Comparison of ENCODE assay signal across 18 cellular contexts in genomic region chr9:113910036-113910639, GRCh38. TPM values are rescaled to one million over a fixed set of nuclear protein-coding genes. Genes with fewer than 3 reads are reported as not detected.
DNase-seq lines count a peak whose midpoint lies in the region; ATAC-seq and TF ChIP-seq lines count a peak whose summit lies in the region.
"Had no signal": no experiment of that assay in that cellular context is flagged by ENCODE, and none has a peak within 500 bp of the region (broad histone marks: within the 10 kb centered on the region; RNA-seq: fewer than 3 reads in every experiment).

No MANE protein-coding gene starts in this region.

- peak; percentile 95 for ATAC-seq in body of pancreas
- ATAC-seq in activated CD4-positive, CD25-positive, alpha-beta regulatory T cell treated with anti-CD3 and anti-CD28 coated beads, Interleukin-2, amount 50 U/mL, for 24 hours = no peak
- ATAC-seq in HG03378 (IDR thresholded peaks at IDR 0.05; ENCODE audit: unreplicated experiment) = no peak
- ATAC-seq: T-helper 17 cell had no signal

- H3K4me3 Mint-ChIP-seq in nephron progenitor cell = no peak overlapping the region
- H3K4me3 Mint-ChIP-seq: endodermal cell, T-helper 17 cell had no signal

- H3K36me3 Mint-ChIP-seq in nephron progenitor cell (ENCODE audit: low read depth) = peaks cover 11% of the 10 kb centered on the region

- peak overlapping the region; percentile 49 for H3K27ac Mint-ChIP-seq in nephron progenitor cell
- H3K27ac Mint-ChIP-seq: endodermal cell had no signal

- H3K4me1 ChIP-seq in body of pancreas = peaks cover 72% of the 10 kb centered on the region
- peaks cover 0 to 33% (median 27%) of the 10 kb centered on the region in 4 donors for H3K4me1 ChIP-seq in esophagus muscularis mucosa

- 23 to 36% methylated on average over 11 of the region's 11 CpGs for WGBS in body of pancreas, 2 donors
- WGBS in esophagus muscularis mucosa = 90% methylated on average over 11 of the region's 11 CpGs

- peak overlapping the region; percentile 79 to 92 (median 86) for H3K27ac ChIP-seq in body of pancreas
- no peak overlapping the region for H3K27ac ChIP-seq in esophagus muscularis mucosa (replicated peaks in 1 of 4)
- H3K27ac ChIP-seq: BLaER1 treated with 17β-estradiol and CSF1 and Interleukin-3, amounts not matched to agents 10 nM and 100 nM; RWPE1; testis had no signal

- intact Hi-C loops in body of pancreas (cut with DNase I) = no loop called here
- intact Hi-C loops in esophagus muscularis mucosa (cut with DNase I) = no loop called here

- H3K27me3 Mint-ChIP-seq in nephron progenitor cell (ENCODE audit: low read depth, poor library complexity) = peaks cover 4% of the 10 kb centered on the region

- TF ChIP-seq POLR2A in body of pancreas (IDR thresholded peaks at IDR 0.05) (peak in 2 of 3 donors; percentile 44 to 65), esophagus muscularis mucosa (IDR thresholded peaks at IDR 0.05; ENCODE audit: low read depth) (no peak)

- H3K4me1 Mint-ChIP-seq in nephron progenitor cell = peaks cover 49% of the 10 kb centered on the region

- DNase-seq in DMS53 (lab: John Stamatoyannopoulos, UW) (peak; percentile 96), NCI-H1417 treated with DMSO at 0.1 percent for 48 hours (lab: John Stamatoyannopoulos, UW) (peak; percentile 84), body of pancreas (peak; percentile 85 to 96 (median 93)), nephron progenitor cell (no peak), OCI-M1 (lab: John Stamatoyannopoulos, UW) (no peak), esophagus muscularis mucosa (ENCODE audit: extremely low spot score) (no peak)
- DNase-seq: activated CD4-positive, alpha-beta T cell treated with anti-CD3 and anti-CD28 coated beads for 1 hour; central memory CD4-positive, alpha-beta T cell; endodermal cell; foreskin fibroblast; MG63; NCI-H526; T-helper 17 cell; testis had no signal

- no peak overlapping the region for H3K4me3 ChIP-seq in body of pancreas
- H3K4me3 ChIP-seq in esophagus muscularis mucosa = no peak overlapping the region
- H3K4me3 ChIP-seq: BLaER1 treated with 17β-estradiol and CSF1 and Interleukin-3, amounts not matched to agents 10 nM and 100 nM; MG63; testis had no signal

- TF ChIP-seq CTCF in body of pancreas (IDR thresholded peaks at IDR 0.05) (no peak), nephron progenitor cell (IDR thresholded peaks at IDR 0.05) (no peak), esophagus muscularis mucosa (IDR thresholded peaks at IDR 0.05) (no peak)

- H3K9me3 ChIP-seq in body of pancreas = no peaks in the 10 kb centered on the region
- no peaks in the 10 kb centered on the region for H3K9me3 ChIP-seq in esophagus muscularis mucosa
- H3K9me3 ChIP-seq: MG63, testis had no signal

- H3K27me3 ChIP-seq in body of pancreas (no peaks in the 10 kb centered on the region), esophagus muscularis mucosa (no peaks in the 10 kb centered on the region)
- H3K27me3 ChIP-seq: BLaER1 treated with 17β-estradiol and CSF1 and Interleukin-3, amounts not matched to agents 10 nM and 100 nM; MG63; testis had no signal

- no peak for TF ChIP-seq EP300 in esophagus muscularis mucosa (IDR thresholded peaks at IDR 0.05)

- no peaks in the 10 kb centered on the region for H3K36me3 ChIP-seq in body of pancreas (replicated peaks in 1 of 2; ENCODE audit: insufficient read depth in 1 of 2, low read depth in 2 of 2)
- H3K36me3 ChIP-seq in esophagus muscularis mucosa = no peaks in the 10 kb centered on the region
- H3K36me3 ChIP-seq: MG63 had no signal

- peaks cover 3% of the 10 kb centered on the region for H3K9me3 Mint-ChIP-seq in nephron progenitor cell
- H3K9me3 Mint-ChIP-seq: endodermal cell had no signal

RNA-seq across cellular contexts. Expression of gene ZNF618, which starts 34.0 kb away (rescaled TPM):
- total RNA-seq in body of pancreas (10 to 100 TPM; 11.9 to 17.1 TPM), esophagus muscularis mucosa (1 to 10 TPM; 1.2 to 4.5 (median 2.6) TPM)

Comparison
In these comparisons a context has a peak if more than half of its experiments do, and no peak if none do; other contexts are left out.
1. DNase-seq: peak in DMS53 (single experiment), NCI-H1417 treated with DMSO at 0.1 percent for 48 hours (single experiment) and body of pancreas (4 of 4); none in nephron progenitor cell (single experiment), OCI-M1 (single experiment) and esophagus muscularis mucosa (single experiment).
2. H3K27ac ChIP-seq: peak in body of pancreas (4 of 4); none in esophagus muscularis mucosa (0 of 4).